1 cellular context compared by ENCODE assay signal in genomic region chrX:96710031-96710430, GRCh38.
TF ChIP-seq lines count a peak whose summit lies in the region.

No MANE protein-coding gene starts in this region.

TF ChIP-seq in GM23338, 12 proteins besides CTCF, POLR2A, EP300 and RAD21:
- no peak for TF ChIP-seq ZNF462 (CRISPR knock-in tag; IDR thresholded peaks at IDR 0.05)
- TF ChIP-seq ZNF331 (CRISPR knock-in tag; IDR thresholded peaks at IDR 0.05; ENCODE audit: low read depth) = no peak
- TF ChIP-seq EZH2phosphoT487 (IDR thresholded peaks at IDR 0.05; ENCODE audit: unreplicated experiment) = no peak
- no peak for TF ChIP-seq ZNF114 (CRISPR knock-in tag; IDR thresholded peaks at IDR 0.05)
- no peak for TF ChIP-seq NANOG (IDR thresholded peaks at IDR 0.05; ENCODE audit: borderline replicate concordance)
